In the genomic region with DNA sequence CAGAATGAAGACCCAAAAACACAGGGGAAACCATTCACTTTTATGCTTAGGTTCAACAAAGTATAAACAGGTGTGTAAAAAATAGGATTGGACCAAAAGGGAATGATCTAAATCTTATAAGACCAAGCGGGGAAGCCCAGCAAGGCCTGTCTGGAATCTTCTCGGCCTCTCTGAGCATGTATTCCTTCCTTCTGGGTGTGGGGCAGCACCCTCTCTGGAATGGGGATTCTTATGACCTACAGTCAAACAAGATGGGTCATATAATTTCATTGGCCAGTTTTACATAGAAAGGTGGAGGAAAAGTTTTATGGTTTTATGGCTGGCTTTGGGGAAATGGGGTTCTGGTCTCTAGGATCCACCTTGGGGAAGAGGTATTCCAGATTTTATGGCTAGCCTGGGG, we compare ENCODE assay signal across 31 cellular contexts. TPM values are rescaled to one million over a fixed set of nuclear protein-coding genes. Genes with fewer than 3 reads are reported as not detected.
"Had no signal": no experiment of that assay in that cellular context is flagged by ENCODE, and none has a peak within 500 bp of the region (broad histone marks: within the 10 kb centered on the region; RNA-seq: fewer than 3 reads in every experiment).

No MANE protein-coding gene starts in this region.

- H3K4me1 ChIP-seq: adrenal gland, body of pancreas, esophagus muscularis mucosa, gastrocnemius medialis, heart left ventricle had no signal

- H3K9me3 ChIP-seq: adrenal gland, body of pancreas, esophagus muscularis mucosa, gastrocnemius medialis, heart left ventricle had no signal

- H3K36me3 ChIP-seq: adrenal gland, gastrocnemius medialis, heart left ventricle had no signal

- H3K27me3 ChIP-seq: adrenal gland, body of pancreas, esophagus muscularis mucosa, foreskin keratinocyte, gastrocnemius medialis, heart left ventricle had no signal

- H3K4me3 ChIP-seq: adrenal gland, body of pancreas, esophagus muscularis mucosa, gastrocnemius medialis, heart left ventricle had no signal

- H3K27ac ChIP-seq: adrenal gland, body of pancreas, esophagus muscularis mucosa, foreskin keratinocyte, gastrocnemius medialis, heart left ventricle had no signal

- DNase-seq: activated CD4-positive, alpha-beta memory T cell treated with anti-CD3 and anti-CD28 coated beads for 36 hours; activated CD4-positive, alpha-beta T cell treated with anti-CD3 and anti-CD28 coated beads for 36 hours; activated CD4-positive, alpha-beta T cell treated with anti-CD3 and anti-CD28 coated beads, Interleukin-2, amount 10 ng/mL, durations not matched to agents 24 days and 14 days; activated CD4-positive, CD25-positive, alpha-beta regulatory T cell; activated CD4-positive, CD25-positive, alpha-beta regulatory T cell treated with anti-CD3 and anti-CD28 coated beads, Interleukin-2, amount 50 U/mL, for 72 hours; activated CD8-positive, alpha-beta memory T cell treated with anti-CD3 and anti-CD28 coated beads, Interleukin-2, amount 10 ng/mL, durations not matched to agents 7 days and 5 days; activated CD8-positive, alpha-beta memory T cell treated with anti-CD3 and anti-CD28 coated beads, Interleukin-2, amount 50 U/mL, for 4 hours; activated CD8-positive, alpha-beta T cell treated with anti-CD3 and anti-CD28 coated beads, Interleukin-2, amount 10 ng/mL, durations not matched to agents 7 days and 5 days; activated effector memory CD4-positive, alpha-beta T cell treated with anti-CD3 and anti-CD28 coated beads, Interleukin-2, amount 50 U/mL, for 16 hours; activated naive CD4-positive, alpha-beta T cell treated with anti-CD3 and anti-CD28 coated beads for 36 hours; activated naive CD8-positive, alpha-beta T cell treated with anti-CD3 and anti-CD28 coated beads for 36 hours; activated naive CD8-positive, alpha-beta T cell treated with anti-CD3 and anti-CD28 coated beads, Interleukin-2, amount 50 U/mL, for 24 hours; activated T-cell treated with anti-CD3 and anti-CD28 coated beads, Interleukin-2, amount 50 U/mL, for 1 hour; activated T-cell treated with anti-CD3 and anti-CD28 coated beads, Interleukin-2, amount 50 U/mL, for 48 hours; adrenal gland; amygdala; aorta; body of pancreas; central memory CD4-positive, alpha-beta T cell; cortex of kidney; dermis blood vessel endothelial cell; effector CD4-positive, alpha-beta T cell; effector memory CD8-positive, alpha-beta T cell; erythroblast; foreskin keratinocyte; gastrocnemius medialis; glutamatergic neuron; heart left ventricle; T-helper 1 cell; T-helper 17 cell had no signal

RNA-seq across cellular contexts. Expression of gene KCNK1, which starts 11.2 kb away (rescaled TPM):
- total RNA-seq: activated naive CD8-positive, alpha-beta T cell treated with anti-CD3 and anti-CD28 coated beads for 36 hours had no signal
